16 cellular contexts compared by ENCODE assay signal in the genomic region with DNA sequence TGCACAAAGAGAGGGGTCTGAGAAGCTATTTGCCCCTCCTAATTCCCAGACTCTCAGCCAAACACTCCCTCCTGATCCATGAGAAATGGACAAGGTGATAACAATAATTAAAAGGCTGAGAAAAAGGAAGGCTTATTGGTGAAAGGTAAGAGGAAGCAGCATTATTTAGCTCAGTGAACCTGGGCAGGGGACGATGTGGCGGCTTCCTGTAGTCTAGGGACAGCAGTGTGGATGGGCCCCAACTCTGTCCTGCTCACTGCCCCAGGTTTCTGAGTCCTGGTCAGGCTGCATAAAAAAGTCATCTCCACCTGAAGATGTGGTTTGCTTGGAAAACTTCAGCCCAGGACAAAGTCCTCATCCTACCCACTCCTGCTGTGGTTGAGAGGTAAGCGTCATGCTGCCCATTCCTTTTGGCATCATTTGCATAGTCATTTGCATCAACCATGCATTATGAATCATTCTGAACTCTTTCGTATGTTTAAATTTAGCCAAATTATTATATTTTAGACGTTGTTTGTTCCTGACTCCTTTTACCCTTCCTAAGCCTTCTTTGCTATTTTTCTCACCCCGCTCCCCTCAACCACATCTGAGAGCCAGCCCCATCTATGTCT.
DNase-seq lines count a peak whose midpoint lies in the region; ATAC-seq lines count a peak whose summit lies in the region.
"Had no signal": no experiment of that assay in that cellular context is flagged by ENCODE, and none has a peak within 500 bp of the region (broad histone marks: within the 10 kb centered on the region; RNA-seq: fewer than 3 reads in every experiment).

No MANE protein-coding gene starts in this region.

- DNase-seq in activated effector memory CD4-positive, alpha-beta T cell treated with anti-CD3 and anti-CD28 coated beads, Interleukin-2, amount 50 U/mL, for 16 hours = peak; percentile 14
- no peak for DNase-seq in activated effector memory CD4-positive, alpha-beta T cell treated with Interleukin-2 at 50 U/mL for 16 hours
- DNase-seq in NCI-H526 treated with DMSO at 0.1 percent for 48 hours (lab: John Stamatoyannopoulos, UW) (peak; percentile 52), mesenteric fat pad (ENCODE audit: low spot score) (peak; percentile 80), GDM1 (lab: John Stamatoyannopoulos, UW) (no peak)
- DNase-seq in stimulated activated naive CD4-positive, alpha-beta T cell (lab: John Stamatoyannopoulos, UW) = no peak
- DNase-seq: AML-193; CD4-positive, alpha-beta T cell; DMS153; DMS79; GF-D8; GM23248; HCEC 1CT had no signal

- ATAC-seq in GM19035 (IDR thresholded peaks at IDR 0.05; ENCODE audit: unreplicated experiment) (peak; percentile 54), GM21786 (IDR thresholded peaks at IDR 0.05; ENCODE audit: unreplicated experiment) (no peak)
- ATAC-seq: A549 had no signal

Comparison
In these comparisons a context has a peak if more than half of its experiments do, and no peak if none do; other contexts are left out.
1. DNase-seq: peak in activated effector memory CD4-positive, alpha-beta T cell treated with anti-CD3 and anti-CD28 coated beads, Interleukin-2, amount 50 U/mL, for 16 hours (single experiment), NCI-H526 treated with DMSO at 0.1 percent for 48 hours (single experiment) and mesenteric fat pad (single experiment); none in activated effector memory CD4-positive, alpha-beta T cell treated with Interleukin-2 at 50 U/mL for 16 hours (single experiment), GDM1 (single experiment) and stimulated activated naive CD4-positive, alpha-beta T cell (0 of 6).